ENCODE assay signal across 27 cellular contexts in the genomic region with DNA sequence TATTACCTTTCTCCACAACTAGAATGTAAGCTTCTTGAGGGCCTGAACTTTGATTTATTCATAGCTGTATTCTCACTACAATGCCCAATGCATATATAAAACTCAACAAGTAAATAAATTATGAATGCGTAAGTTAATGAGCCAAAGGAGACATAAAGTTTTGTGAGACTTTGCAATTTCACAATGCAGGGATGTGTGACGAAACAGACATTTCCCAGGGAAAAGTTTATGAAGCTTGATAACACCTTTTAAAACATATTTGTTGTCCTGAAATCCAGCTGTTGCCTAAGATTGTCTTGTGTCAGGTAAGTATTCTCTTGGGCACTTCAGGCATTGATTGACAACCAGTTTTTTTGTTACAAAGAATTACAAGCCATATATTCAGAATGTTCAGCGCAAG.
"Had no signal": no experiment of that assay in that cellular context is flagged by ENCODE, and none has a peak within 500 bp of the region (broad histone marks: within the 10 kb centered on the region; RNA-seq: fewer than 3 reads in every experiment).

No MANE protein-coding gene starts in this region.

- H3K27ac Mint-ChIP-seq: natural killer cell treated with Interleukin-12 subunit alpha and Interleukin-12 subunit beta and Interleukin-15 and Interleukin-18, amount 100 ng/mL, for 72 hours; stimulated activated effector memory CD8-positive, alpha-beta T cell treated with anti-CD3 and anti-CD28 coated beads, Interleukin-12 subunit alpha, Interleukin-12 subunit beta, amount 100 ng/mL, for 72 hours; stimulated activated naive B cell treated with anti-CD40 and anti-IgM and Interleukin-4, amounts not matched to agents 10 μg/mL and 1 μg/mL and 100 μg/mL, for 72 hours; stimulated activated naive CD8-positive, alpha-beta T cell treated with anti-CD3 and anti-CD28 coated beads, Interleukin-15, Interleukin-2, amounts not matched to agents 100 ng/mL and 50 ng/mL, for 24 hours had no signal

- H3K36me3 ChIP-seq: neutrophil, pancreas, prostate gland, right lobe of liver, sigmoid colon, stomach, thoracic aorta, thyroid gland, tibial nerve, upper lobe of left lung, vagina had no signal

- H3K27me3 Mint-ChIP-seq: natural killer cell treated with Interleukin-12 subunit alpha and Interleukin-12 subunit beta and Interleukin-15 and Interleukin-18, amount 100 ng/mL, for 72 hours; stimulated activated naive B cell treated with anti-CD40 and anti-IgM and Interleukin-4, amounts not matched to agents 10 μg/mL and 1 μg/mL and 100 μg/mL, for 72 hours; stimulated activated naive CD8-positive, alpha-beta T cell treated with anti-CD3 and anti-CD28 coated beads, Interleukin-15, Interleukin-2, amounts not matched to agents 100 ng/mL and 50 ng/mL, for 24 hours had no signal

- FAIRE-seq: pancreas, small intestine, urothelium cell line had no signal

- DNase-seq: nephron progenitor cell; nucleus accumbens; pancreas; right cardiac atrium; right lobe of liver; sigmoid colon; small intestine; stimulated activated CD4-positive, alpha-beta T cell treated with anti-CD3 and anti-CD28 coated beads, Interleukin-15, amount 100 ng/mL, for 24 hours; stimulated activated CD4-positive, alpha-beta T cell treated with anti-CD3 and anti-CD28 coated beads, Interleukin-2, amount 100 ng/mL, for 24 hours; stimulated activated CD4-positive, alpha-beta T cell treated with anti-CD3 and anti-CD28 coated beads, Interleukin-2, amount 100 ng/mL, for 48 hours; stimulated activated CD4-positive, alpha-beta T cell treated with anti-CD3 and anti-CD28 coated beads, Interleukin-4, amount 100 ng/mL, for 24 hours; stimulated activated naive B cell treated with anti-CD40 and anti-IgM and Interleukin-4, amounts not matched to agents 10 μg/mL and 1 μg/mL and 100 μg/mL, for 72 hours; stimulated activated naive CD4-positive, alpha-beta T cell treated with Interleukin-2 at 50 U/mL for 16 hours; stomach; thyroid gland; trophoblast cell had no signal

- H3K9me3 Mint-ChIP-seq: nephron progenitor cell; neural crest cell; stimulated activated naive B cell treated with anti-CD40 and anti-IgM and Interleukin-4, amounts not matched to agents 10 μg/mL and 1 μg/mL and 100 μg/mL, for 72 hours had no signal

- H3K4me3 Mint-ChIP-seq: natural killer cell treated with Interleukin-12 subunit alpha and Interleukin-12 subunit beta and Interleukin-15 and Interleukin-18, amount 100 ng/mL, for 72 hours; nephron progenitor cell; neural crest cell; stimulated activated effector memory CD8-positive, alpha-beta T cell treated with anti-CD3 and anti-CD28 coated beads, Interleukin-12 subunit alpha, Interleukin-12 subunit beta, amount 100 ng/mL, for 72 hours; stimulated activated naive B cell treated with anti-CD40 and anti-IgM and Interleukin-4, amounts not matched to agents 10 μg/mL and 1 μg/mL and 100 μg/mL, for 72 hours; stimulated activated naive CD8-positive, alpha-beta T cell treated with anti-CD3 and anti-CD28 coated beads, Interleukin-15, Interleukin-2, amounts not matched to agents 100 ng/mL and 50 ng/mL, for 24 hours had no signal

- H3K4me3 ChIP-seq: pancreas, prostate gland, right lobe of liver, sigmoid colon, stomach, thoracic aorta, thyroid gland, tibial nerve, upper lobe of left lung, vagina had no signal

- H3K9me3 ChIP-seq: neutrophil, pancreas, prostate gland, right lobe of liver, sigmoid colon, stomach, thoracic aorta, thyroid gland, tibial nerve, upper lobe of left lung, vagina had no signal

- H3K27me3 ChIP-seq: neutrophil, pancreas, sigmoid colon, stomach, thyroid gland, tibial nerve, upper lobe of left lung, vagina had no signal

- H3K4me1 ChIP-seq: pancreas, prostate gland, right lobe of liver, sigmoid colon, stomach, thyroid gland, tibial nerve, upper lobe of left lung, vagina had no signal

- H3K4me1 Mint-ChIP-seq: neural crest cell; stimulated activated effector memory CD8-positive, alpha-beta T cell treated with anti-CD3 and anti-CD28 coated beads, Interleukin-12 subunit alpha, Interleukin-12 subunit beta, amount 100 ng/mL, for 72 hours; stimulated activated naive B cell treated with anti-CD40 and anti-IgM and Interleukin-4, amounts not matched to agents 10 μg/mL and 1 μg/mL and 100 μg/mL, for 72 hours had no signal

- H3K27ac ChIP-seq: neutrophil, pancreas, prostate gland, right lobe of liver, sigmoid colon, stomach, thoracic aorta, thyroid gland, tibial nerve, upper lobe of left lung, vagina had no signal

- H3K36me3 Mint-ChIP-seq: natural killer cell treated with Interleukin-12 subunit alpha and Interleukin-12 subunit beta and Interleukin-15 and Interleukin-18, amount 100 ng/mL, for 72 hours; stimulated activated effector memory CD8-positive, alpha-beta T cell treated with anti-CD3 and anti-CD28 coated beads, Interleukin-12 subunit alpha, Interleukin-12 subunit beta, amount 100 ng/mL, for 72 hours; stimulated activated naive B cell treated with anti-CD40 and anti-IgM and Interleukin-4, amounts not matched to agents 10 μg/mL and 1 μg/mL and 100 μg/mL, for 72 hours had no signal
